In the genomic region with DNA sequence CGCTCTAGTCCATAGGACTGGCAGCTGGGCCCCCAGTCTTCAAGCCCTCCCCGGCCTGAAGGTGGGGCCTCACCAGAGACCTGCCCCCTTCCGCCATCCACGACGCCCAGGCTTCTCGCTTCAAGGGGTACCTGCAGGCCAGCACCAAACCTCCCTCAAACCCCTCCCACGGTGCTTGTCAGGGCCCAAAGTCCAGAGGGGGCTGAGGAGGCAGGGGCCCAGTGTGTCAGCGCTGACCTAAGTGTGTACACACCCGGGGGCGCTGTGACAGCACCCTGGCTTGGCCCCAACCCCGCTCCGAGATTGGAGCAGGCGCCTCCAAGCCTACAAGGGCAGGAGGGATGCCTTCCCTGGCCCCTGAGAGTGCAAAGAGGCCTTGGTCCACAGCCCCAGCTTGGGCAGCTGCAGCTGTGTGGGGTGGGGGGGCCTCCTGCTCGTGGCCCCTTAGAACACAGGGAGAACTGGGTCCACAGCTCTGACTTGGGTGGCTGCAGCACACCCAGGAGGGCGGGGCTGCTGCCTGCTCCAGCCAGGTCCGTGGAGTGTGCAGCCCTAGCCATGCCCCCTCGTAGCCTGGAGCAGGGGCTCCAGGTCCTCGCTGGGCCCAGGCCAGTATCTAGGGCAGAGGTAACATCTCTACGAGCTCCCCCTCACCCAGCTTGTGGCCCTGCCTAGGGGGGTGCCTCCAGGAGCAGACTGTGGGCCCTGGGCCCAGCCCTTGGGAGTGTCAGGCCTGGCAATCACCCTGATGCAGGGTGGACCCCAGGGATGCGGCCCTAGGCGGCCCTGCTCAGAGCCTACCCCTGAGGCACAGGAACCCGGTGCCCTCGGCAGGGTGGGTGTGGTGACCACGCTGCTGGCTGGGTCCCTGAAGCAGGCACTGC, we compare ENCODE assay signal across 27 cellular contexts.
"Had no signal": no experiment of that assay in that cellular context is flagged by ENCODE, and none has a peak within 500 bp of the region (broad histone marks: within the 10 kb centered on the region; RNA-seq: fewer than 3 reads in every experiment).

No MANE protein-coding gene starts in this region.

- H3K27me3 ChIP-seq: left lung, neutrophil, ovary, testis, upper lobe of left lung, vagina had no signal

- H3K9me3 Mint-ChIP-seq: activated CD4-positive, alpha-beta memory T cell treated with anti-CD3 and anti-CD28 coated beads for 36 hours; activated CD4-positive, alpha-beta T cell treated with anti-CD3 and anti-CD28 coated beads, Interleukin-2, amount 10 ng/mL, durations not matched to agents 24 days and 14 days; activated T-cell treated with anti-CD3 and anti-CD28 coated beads, Interleukin-2, amount 50 U/mL, for 4 hours; activated T-helper 17 cell treated with anti-CD3 and anti-CD28 coated beads, Interleukin-2, amount 50 U/mL, for 72 hours; endodermal cell; immature natural killer cell; natural killer cell; T-helper 2 cell treated with Interferon-gamma antibody and Interleukin-4, amounts not matched to agents 5 μg/mL and 100 μg/mL, for 36 hours had no signal

- H3K4me3 ChIP-seq: left lung, lower lobe of right lung, ovary, psoas muscle, testis, upper lobe of left lung, vagina had no signal

- DNase-seq: activated CD4-positive, alpha-beta memory T cell treated with anti-CD3 and anti-CD28 coated beads for 36 hours; activated CD4-positive, alpha-beta T cell treated with anti-CD3 and anti-CD28 coated beads, Interleukin-2, amount 10 ng/mL, durations not matched to agents 24 days and 14 days; activated CD4-positive, CD25-positive, alpha-beta regulatory T cell treated with anti-CD3 and anti-CD28 coated beads, Interleukin-2, amount 50 U/mL, for 72 hours; activated CD8-positive, alpha-beta memory T cell treated with anti-CD3 and anti-CD28 coated beads, Interleukin-2, amount 50 U/mL, for 48 hours; activated gamma-delta T cell treated with Interleukin-2 at 50 U/mL for 16 hours; activated naive CD4-positive, alpha-beta T cell treated with anti-CD3 and anti-CD28 coated beads, Interleukin-2, amount 50 U/mL, for 16 hours; activated T-cell treated with anti-CD3 and anti-CD28 coated beads, Interleukin-2, amount 50 U/mL, for 4 hours; amniotic stem cell; central memory CD4-positive, alpha-beta T cell; endodermal cell; foreskin fibroblast; immature natural killer cell; left lung; lower lobe of right lung; mesendoderm; natural killer cell; psoas muscle; stimulated activated naive CD4-positive, alpha-beta T cell; T-helper 1 cell; testis had no signal

- H3K9me3 ChIP-seq: left lung, lower lobe of right lung, neutrophil, ovary, psoas muscle, testis, upper lobe of left lung, vagina had no signal

- H3K27me3 Mint-ChIP-seq: activated T-helper 17 cell treated with anti-CD3 and anti-CD28 coated beads, Interleukin-2, amount 50 U/mL, for 72 hours had no signal

- H3K4me3 Mint-ChIP-seq: activated CD4-positive, alpha-beta memory T cell treated with anti-CD3 and anti-CD28 coated beads for 36 hours; activated CD4-positive, alpha-beta T cell treated with anti-CD3 and anti-CD28 coated beads, Interleukin-2, amount 10 ng/mL, durations not matched to agents 24 days and 14 days; activated T-cell treated with anti-CD3 and anti-CD28 coated beads, Interleukin-2, amount 50 U/mL, for 4 hours; activated T-helper 17 cell treated with anti-CD3 and anti-CD28 coated beads, Interleukin-2, amount 50 U/mL, for 72 hours; endodermal cell; immature natural killer cell; natural killer cell; T-helper 2 cell treated with Interferon-gamma antibody and Interleukin-4, amounts not matched to agents 5 μg/mL and 100 μg/mL, for 36 hours had no signal

- ATAC-seq: activated T-cell treated with anti-CD3 and anti-CD28 coated beads, Interleukin-2, amount 50 U/mL, for 4 hours; activated T-helper 17 cell treated with anti-CD3 and anti-CD28 coated beads, Interleukin-2, amount 50 U/mL, for 72 hours; esophagus mucosa; left lung; lower lobe of right lung; natural killer cell; psoas muscle had no signal

- H3K36me3 ChIP-seq: left lung, lower lobe of right lung, neutrophil, ovary, vagina had no signal

- H3K36me3 Mint-ChIP-seq: activated CD4-positive, alpha-beta memory T cell treated with anti-CD3 and anti-CD28 coated beads for 36 hours; immature natural killer cell; natural killer cell had no signal

- H3K27ac Mint-ChIP-seq: activated CD4-positive, alpha-beta memory T cell treated with anti-CD3 and anti-CD28 coated beads for 36 hours; activated CD4-positive, alpha-beta T cell treated with anti-CD3 and anti-CD28 coated beads, Interleukin-2, amount 10 ng/mL, durations not matched to agents 24 days and 14 days; activated T-helper 17 cell treated with anti-CD3 and anti-CD28 coated beads, Interleukin-2, amount 50 U/mL, for 72 hours; endodermal cell; immature natural killer cell; natural killer cell; T-helper 2 cell treated with Interferon-gamma antibody and Interleukin-4, amounts not matched to agents 5 μg/mL and 100 μg/mL, for 36 hours had no signal

- H3K27ac ChIP-seq: lower lobe of right lung, ovary, psoas muscle, testis, vagina had no signal
